ENCODE assay signal across 13 cellular contexts in genomic region chr1:232988572-232989040, GRCh38. TPM values are rescaled to one million over a fixed set of nuclear protein-coding genes. Genes with fewer than 3 reads are reported as not detected.
DNase-seq lines count a peak whose midpoint lies in the region; ATAC-seq and TF ChIP-seq lines count a peak whose summit lies in the region.
"Had no signal": no experiment of that assay in that cellular context is flagged by ENCODE, and none has a peak within 500 bp of the region (broad histone marks: within the 10 kb centered on the region; RNA-seq: fewer than 3 reads in every experiment).

No MANE protein-coding gene starts in this region.

- DNase-seq in DND-41 (no peak), M059J (ENCODE audit: low read depth) (peak; percentile 94), astrocyte of the cerebellum (ENCODE audit: low read depth) (peak; percentile 63), mesenteric fat pad (ENCODE audit: low spot score) (peak; percentile 53), hypothalamus (lab: John Stamatoyannopoulos, UW) (no peak), cortex of kidney (lab: John Stamatoyannopoulos, UW) (no peak), hepatic stellate cell (ENCODE audit: low spot score) (no peak)
- DNase-seq: effector CD8-positive, alpha-beta T cell; NCI-H1417 treated with DMSO at 0.1 percent for 48 hours; right cardiac atrium; T-helper 2 cell had no signal

- peaks cover 10% of the 10 kb centered on the region for H3K36me3 ChIP-seq in DND-41 (ENCODE audit: insufficient read depth, low read length)

- H3K4me3 ChIP-seq in DND-41 (ENCODE audit: low read depth in 1 of 2, low read length in 2 of 2): no peak overlapping the region
- no peak overlapping the region for H3K4me3 ChIP-seq in astrocyte of the cerebellum (ENCODE audit: low read depth, low read length)

- no peak for TF ChIP-seq CTCF in DND-41 (IDR thresholded peaks at IDR 0.05; ENCODE audit: borderline replicate concordance, extremely low read depth, low read length, poor library complexity, severe bottlenecking)
- no peak for TF ChIP-seq CTCF in astrocyte of the cerebellum (IDR thresholded peaks at IDR 0.05; ENCODE audit: low read depth, low read length, missing control alignments)

- ATAC-seq in DND-41 (ENCODE audit: insufficient read depth, low read depth): 0 out of 3 replicates have a peak, but pooled peaks have one; percentile 17
- ATAC-seq in GM18502 (IDR thresholded peaks at IDR 0.05; ENCODE audit: poor library complexity, unreplicated experiment): no peak
- ATAC-seq: activated naive CD4-positive, alpha-beta T cell treated with anti-CD3 and anti-CD28 coated beads, Interleukin-2, amount 50 U/mL, for 72 hours; right cardiac atrium had no signal

- no peaks in the 10 kb centered on the region for H3K79me2 ChIP-seq in DND-41 (ENCODE audit: insufficient read depth, low read length)

- H4K20me1 ChIP-seq in DND-41 (ENCODE audit: insufficient read depth, low read length): no peaks in the 10 kb centered on the region

- no peak overlapping the region for H3K4me2 ChIP-seq in DND-41 (ENCODE audit: insufficient read depth, low read length)

- no peak overlapping the region for H3K9ac ChIP-seq in DND-41 (ENCODE audit: low read depth, low read length)

- peaks cover 4% of the 10 kb centered on the region for H3K9me3 ChIP-seq in DND-41 (ENCODE audit: insufficient read depth, low read length, severe bottlenecking)

- H3K27me3 ChIP-seq in DND-41 (ENCODE audit: insufficient read depth, low read length, poor library complexity): no peaks in the 10 kb centered on the region

- 0 out of 2 replicates have a peak overlapping the region, but pooled peaks have one; percentile 3 for H3K27ac ChIP-seq in DND-41 (ENCODE audit: low read length)

- H3K4me1 ChIP-seq in DND-41 (ENCODE audit: insufficient read depth, low read length): peaks cover 7% of the 10 kb centered on the region

- no peak overlapping the region for H2AFZ ChIP-seq in DND-41 (ENCODE audit: low read depth, low read length)

- in situ Hi-C loops in astrocyte of the cerebellum (cut with HindIII; ENCODE audit: low sequenced_read_pairs): no loop called here

RNA-seq across cellular contexts. Expression of gene NTPCR, which starts 38.2 kb away (rescaled TPM):
- 67.2 and 92.3 TPM in 2 replicates for total RNA-seq in M059J (2014; rRNA removed; shearing (Covaris generic))
- total RNA-seq in mesenteric fat pad: 33.5 TPM

Comparison
In these comparisons a context has a peak if more than half of its experiments do, and no peak if none do; other contexts are left out.
1. DNase-seq: peak in M059J (single experiment), astrocyte of the cerebellum (single experiment) and mesenteric fat pad (single experiment); none in DND-41 (single experiment), hypothalamus (0 of 51), cortex of kidney (single experiment) and hepatic stellate cell (single experiment).